15 cellular contexts compared by ENCODE assay signal in genomic region chr3:45684327-45684892, GRCh38. TPM values are rescaled to one million over a fixed set of nuclear protein-coding genes. Genes with fewer than 3 reads are reported as not detected.
DNase-seq lines count a peak whose midpoint lies in the region; ATAC-seq, FAIRE-seq and TF ChIP-seq lines count a peak whose summit lies in the region.
"Had no signal": no experiment of that assay in that cellular context is flagged by ENCODE, and none has a peak within 500 bp of the region (broad histone marks: within the 10 kb centered on the region; RNA-seq: fewer than 3 reads in every experiment).

No MANE protein-coding gene starts in this region.

- ATAC-seq in HepG2 (no peak), right lobe of liver (no peak), HG02840 (IDR thresholded peaks at IDR 0.05; ENCODE audit: low FRiP score, unreplicated experiment) (no peak), HG03342 (IDR thresholded peaks at IDR 0.05; ENCODE audit: unreplicated experiment) (no peak)
- ATAC-seq: activated naive CD4-positive, alpha-beta T cell treated with anti-CD3 and anti-CD28 coated beads, Interleukin-2, amount 50 U/mL, for 72 hours; heart left ventricle had no signal

- CTCF ChIA-PET in HepG2 (lab: Yijun Ruan, JAX; ENCODE audit: low intra/inter-chr PET ratio, low total read pairs), result no interaction called here

- H3K4me3 ChIP-seq in HepG2 (replicated peaks in 1 of 3; ENCODE audit: insufficient read depth in 1 of 3, low read depth in 2 of 3, low read length in 3 of 3) (peak overlapping the region; percentile 7 to 37 (median 37); a peak in 3 of 6 replicates), right lobe of liver (no peak overlapping the region), endodermal cell (ENCODE audit: low read length) (no peak overlapping the region), thyroid gland (replicated peaks in 1 of 3) (no peak overlapping the region)
- H3K4me3 ChIP-seq: cardiac muscle cell, heart left ventricle, testis had no signal

- TF ChIP-seq POLR2A in HepG2 (IDR thresholded peaks at IDR 0.05; ENCODE audit: insufficient read depth in 1 of 2, low read depth in 2 of 2, low read length in 2 of 2) (no peak), right lobe of liver (IDR thresholded peaks at IDR 0.05) (no peak), thyroid gland (IDR thresholded peaks at IDR 0.05) (peak in 1 of 2 donors; percentile 8), GM12892 (IDR thresholded peaks at IDR 0.05; ENCODE audit: low read depth, low read length) (no peak)

- H3K27ac ChIP-seq in HepG2 (ENCODE audit: extremely low read length, insufficient read depth, low read length), result peak overlapping the region; percentile 34
- peak overlapping the region in 1 of 3 donors; percentile 6 for H3K27ac ChIP-seq in right lobe of liver
- H3K27ac ChIP-seq in endodermal cell (ENCODE audit: low read depth, low read length), result no peak overlapping the region
- H3K27ac ChIP-seq in thyroid gland, result peak overlapping the region; percentile 70 to 98 (median 72)
- H3K27ac ChIP-seq: testis had no signal

- peak overlapping the region; percentile 23 for H3K27ac Mint-ChIP-seq in endodermal cell
- H3K27ac Mint-ChIP-seq: activated naive CD4-positive, alpha-beta T cell treated with anti-CD3 and anti-CD28 coated beads, Interleukin-2, amount 50 U/mL, for 72 hours had no signal

- peak overlapping the region; percentile 1 for H3K4me3 Mint-ChIP-seq in endodermal cell

- BruUV-seq in HepG2 (replicated peaks; lab: Mats Ljungman, UMichigan), result no TSS peak

- H3K27me3 ChIP-seq in HepG2 (ENCODE audit: control insufficient read depth in 1 of 2, insufficient read depth in 2 of 2, low read length in 2 of 2) (no peaks in the 10 kb centered on the region; a peak in 1 of 5 replicates), right lobe of liver (no peaks in the 10 kb centered on the region), endodermal cell (ENCODE audit: control insufficient read depth, insufficient read depth, low read length, poor library complexity, severe bottlenecking) (no peaks in the 10 kb centered on the region), thyroid gland (no peaks in the 10 kb centered on the region)
- H3K27me3 ChIP-seq: cardiac muscle cell, heart left ventricle, testis had no signal

- POLR2A ChIA-PET in HepG2 (lab: Yijun Ruan, JAX), result no interaction called here

- TF ChIP-seq CTCF in HepG2 (CRISPR knock-in tag; IDR thresholded peaks at IDR 0.05) (no peak), right lobe of liver (IDR thresholded peaks at IDR 0.05) (no peak), endodermal cell (conservative IDR thresholded peaks at IDR 0.05) (no peak), thyroid gland (IDR thresholded peaks at IDR 0.05) (no peak)

- no peak for TF ChIP-seq EP300 in HepG2 (IDR thresholded peaks at IDR 0.05; ENCODE audit: low read depth in 2 of 2, low read length in 2 of 2)
- no peak for TF ChIP-seq EP300 in HepG2 (CRISPR knock-in tag; IDR thresholded peaks at IDR 0.05; ENCODE audit: borderline replicate concordance)

- H3K9me3 Mint-ChIP-seq in endodermal cell, result peaks cover 16% of the 10 kb centered on the region
- H3K9me3 Mint-ChIP-seq: activated naive CD4-positive, alpha-beta T cell treated with anti-CD3 and anti-CD28 coated beads, Interleukin-2, amount 50 U/mL, for 72 hours had no signal

- no peaks in the 10 kb centered on the region for H3K79me2 ChIP-seq in HepG2 (ENCODE audit: insufficient read depth, low read length)

- FAIRE-seq in HepG2 (lab: Jason Lieb, UNC) (no peak), GM12892 (lab: Jason Lieb, UNC) (no peak)
- FAIRE-seq: GM18507 had no signal

- no peak overlapping the region for H2AFZ ChIP-seq in HepG2 (ENCODE audit: low read length)

- H3K9ac ChIP-seq in HepG2 (ENCODE audit: insufficient read depth, low read depth, low read length), result peak overlapping the region; percentile 33
- no peak overlapping the region for H3K9ac ChIP-seq in endodermal cell (ENCODE audit: extremely low read depth, low read length, poor library complexity, severe bottlenecking)

- 24% methylated on average over 12 of the region's 12 CpGs for WGBS in HepG2 (ENCODE audit: low lambda C conversion rate)
- WGBS in right lobe of liver (ENCODE audit: insufficient coverage, low coverage, low lambda C conversion rate, missing lambda C conversion rate), result 28% methylated on average over 9 of the region's 12 CpGs
- WGBS in endodermal cell (ENCODE audit: insufficient coverage in 1 of 2, insufficient read length in 1 of 2), 2 experiments, result 71 to 84% methylated on average over 7 to 12 of the region's 12 CpGs
- WGBS in thyroid gland, 2 donors, result 30 to 34% methylated on average over 12 of the region's 12 CpGs

- H3K4me1 Mint-ChIP-seq in endodermal cell, result peaks cover 34% of the 10 kb centered on the region

- H3K27me3 Mint-ChIP-seq in endodermal cell (ENCODE audit: insufficient read depth), result no peaks in the 10 kb centered on the region

- H3K9me3 ChIP-seq in HepG2 (ENCODE audit: low read length) (no peaks in the 10 kb centered on the region; the same call in 1 of the 2 replicates), right lobe of liver (no peaks in the 10 kb centered on the region), endodermal cell (ENCODE audit: control insufficient read depth, low read length) (peaks cover 14% of the 10 kb centered on the region), thyroid gland (no peaks in the 10 kb centered on the region)
- H3K9me3 ChIP-seq: testis had no signal

- H3K4me1 ChIP-seq in HepG2 (ENCODE audit: insufficient read depth, low read length) (peaks cover 25% of the 10 kb centered on the region), right lobe of liver (peaks cover 0 to 10% (median 0%) of the 10 kb centered on the region in 4 donors), endodermal cell (ENCODE audit: control insufficient read depth, insufficient read depth, low read length) (peaks cover 14% of the 10 kb centered on the region), thyroid gland (peaks cover 32 to 34% of the 10 kb centered on the region in 2 donors)
- H3K4me1 ChIP-seq: testis had no signal

- H3K4me2 ChIP-seq in HepG2 (ENCODE audit: low read depth, low read length), result peak overlapping the region; percentile 83

- intact Hi-C loops in HepG2 (cut with micrococcal nuclease; ENCODE audit: unreplicated experiment), result no loop called here
- intact Hi-C loops in right lobe of liver (cut with DNase I), result no loop called here
- intact Hi-C loops in thyroid gland (cut with DNase I), result no loop called here

- TF ChIP-seq RAD21 in HepG2 (CRISPR knock-in tag; IDR thresholded peaks at IDR 0.05), result no peak

- no peaks in the 10 kb centered on the region for H4K20me1 ChIP-seq in HepG2 (ENCODE audit: insufficient read depth, low read length)

- in situ Hi-C loops in HepG2 (cut with HindIII; ENCODE audit: extremely low pct_ligation_motif_present, low pct_unique_long_range_greater_than_20kb), result no loop called here

- DNase-seq in HepG2 (ENCODE audit: low spot score), result peak; percentile 19
- no peak for DNase-seq in right lobe of liver
- DNase-seq in NCI-H69 (lab: John Stamatoyannopoulos, UW), result peak; percentile 7
- DNase-seq in endodermal cell, result peak; percentile 69
- DNase-seq in thyroid gland, result peak; percentile 66 to 68
- no peak for DNase-seq in GM12892 (ENCODE audit: insufficient read length)
- DNase-seq: HCEC 1CT; heart left ventricle; stimulated activated CD4-positive, alpha-beta T cell treated with anti-CD3 and anti-CD28 coated beads, Interleukin-4, amount 100 ng/mL, for 1 hour; testis had no signal

- H3K36me3 ChIP-seq in HepG2 (replicated peaks in 1 of 2; ENCODE audit: control insufficient read depth in 1 of 2, insufficient read depth in 2 of 2, low read length in 2 of 2) (no peaks in the 10 kb centered on the region), right lobe of liver (peaks cover 0 to 6% (median 0%) of the 10 kb centered on the region in 4 donors), endodermal cell (ENCODE audit: control insufficient read depth, insufficient read depth, low read length) (peaks cover 51% of the 10 kb centered on the region), thyroid gland (no peaks in the 10 kb centered on the region)
- H3K36me3 ChIP-seq: cardiac muscle cell had no signal

- peaks cover 42% of the 10 kb centered on the region for H3K36me3 Mint-ChIP-seq in endodermal cell (ENCODE audit: low read depth)

TF ChIP-seq in HepG2, 621 proteins besides CTCF, POLR2A, EP300 and RAD21 (continues in another document):
- TF ChIP-seq ZNF33B (CRISPR knock-in tag; IDR thresholded peaks at IDR 0.05), result 0 out of 2 replicates have a peak, but pooled peaks have one; percentile 31
- TF ChIP-seq ZNF670 (CRISPR knock-in tag; IDR thresholded peaks at IDR 0.05; ENCODE audit: borderline replicate concordance), result no peak
- TF ChIP-seq FLYWCH1 (CRISPR knock-in tag; IDR thresholded peaks at IDR 0.05), result no peak
- no peak for TF ChIP-seq HNRNPH1 (optimal IDR thresholded peaks at IDR 0.05; ENCODE audit: low read depth, low read length)
- TF ChIP-seq ZNF703 (CRISPR knock-in tag; IDR thresholded peaks at IDR 0.05; ENCODE audit: borderline replicate concordance), result no peak

RNA-seq across cellular contexts. Expression of gene SACM1L, which starts 4.8 kb away (rescaled TPM):
- total RNA-seq in HepG2 (2016; rRNA removed; fragmentation: Illumina TruSeq; extraction: Trizol) (27.8 and 37.4 TPM in 2 replicates), right lobe of liver (10 to 100 TPM; 16.8 to 23.9 (median 21.5) TPM), endodermal cell (100 to 1,000 TPM; 149 to 161 TPM), thyroid gland (100 to 1,000 TPM in 3 of 4 donors, 10 to 100 TPM in 1; 87.0 to 161 (median 111) TPM)
- total RNA-seq in HepG2 (2016; cell fraction: cytosol; rRNA removed; fragmentation: Illumina TruSeq; extraction: Trizol; ENCODE audit: low read depth), result 4.8 and 5.9 TPM in 2 replicates
- 27.1 and 39.1 TPM in 2 replicates for total RNA-seq in HepG2 (2016; cell fraction: insoluble cytoplasmic fraction; rRNA removed; fragmentation: Illumina TruSeq; extraction: Trizol)
- 9.6 and 11.6 TPM in 2 replicates for total RNA-seq in HepG2 (2016; cell fraction: membrane; rRNA removed; fragmentation: Illumina TruSeq; extraction: Trizol)
- 42.5 and 44.3 TPM in 2 replicates for total RNA-seq in HepG2 (2016; cell fraction: nucleus; rRNA removed; fragmentation: Illumina TruSeq; extraction: Trizol)
- 12.0 and 15.1 TPM in 2 replicates for polyA plus RNA-seq in HepG2 (2011; rRNA removed)
- 3.8 and 6.6 TPM in 2 replicates for polyA plus RNA-seq in HepG2 (2011; cell fraction: cytosol; rRNA removed)
- polyA plus RNA-seq in HepG2 (2011; cell fraction: nucleus; rRNA removed), result 12.4 and 14.3 TPM in 2 replicates
- 16.5 and 20.6 TPM in 2 replicates for polyA plus RNA-seq in HepG2 (2012)
- polyA plus RNA-seq in HepG2 (2016; cell fraction: cytosol; fragmentation: Illumina TruSeq; extraction: Trizol; ENCODE audit: low read depth), result 1.5 and 1.7 TPM in 2 replicates
- 32.9 and 37.8 TPM in 2 replicates for polyA plus RNA-seq in HepG2 (2016; cell fraction: insoluble cytoplasmic fraction; fragmentation: Illumina TruSeq; extraction: Trizol; ENCODE audit: low read depth)
- polyA plus RNA-seq in HepG2 (2016; cell fraction: membrane; fragmentation: Illumina TruSeq; extraction: Trizol; ENCODE audit: low read depth), result 4.5 and 5.1 TPM in 2 replicates
- 52.6 and 65.8 TPM in 2 replicates for polyA plus RNA-seq in HepG2 (2016; cell fraction: nucleus; fragmentation: Illumina TruSeq; extraction: Trizol; ENCODE audit: insufficient read depth, low read depth)
- 11.2 and 34.4 TPM in 2 replicates for polyA minus RNA-seq in HepG2 (2011; rRNA and poly(A)+ RNA removed; ENCODE audit: low replicate concordance)
- polyA minus RNA-seq in HepG2 (2011; cell fraction: cytosol; rRNA and poly(A)+ RNA removed), result 13.3 and 19.4 TPM in 2 replicates
- polyA minus RNA-seq in HepG2 (2011; cell fraction: nucleus; rRNA and poly(A)+ RNA removed), result 57.6 and 62.6 TPM in 2 replicates
- polyA plus RNA-seq in endodermal cell (2013, experiment 1 of 2), result 63.0 TPM
- 66.3 TPM for polyA plus RNA-seq in endodermal cell (2013, experiment 2 of 2)
- polyA plus RNA-seq in GM12892 (2012; ENCODE audit: missing spikeins), result 19.0 TPM

Comparison
In these comparisons a context has a peak if more than half of its experiments do, and no peak if none do; other contexts are left out.
1. DNase-seq: peak in HepG2 (single experiment), NCI-H69 (single experiment), endodermal cell (single experiment) and thyroid gland (2 of 2); none in right lobe of liver (0 of 3) and GM12892 (single experiment).
2. H3K4me3 ChIP-seq: peak in HepG2 (3 of 3); none in right lobe of liver (0 of 3), endodermal cell (single experiment) and thyroid gland (0 of 3).